21 cellular contexts compared by ENCODE assay signal in the genomic region with DNA sequence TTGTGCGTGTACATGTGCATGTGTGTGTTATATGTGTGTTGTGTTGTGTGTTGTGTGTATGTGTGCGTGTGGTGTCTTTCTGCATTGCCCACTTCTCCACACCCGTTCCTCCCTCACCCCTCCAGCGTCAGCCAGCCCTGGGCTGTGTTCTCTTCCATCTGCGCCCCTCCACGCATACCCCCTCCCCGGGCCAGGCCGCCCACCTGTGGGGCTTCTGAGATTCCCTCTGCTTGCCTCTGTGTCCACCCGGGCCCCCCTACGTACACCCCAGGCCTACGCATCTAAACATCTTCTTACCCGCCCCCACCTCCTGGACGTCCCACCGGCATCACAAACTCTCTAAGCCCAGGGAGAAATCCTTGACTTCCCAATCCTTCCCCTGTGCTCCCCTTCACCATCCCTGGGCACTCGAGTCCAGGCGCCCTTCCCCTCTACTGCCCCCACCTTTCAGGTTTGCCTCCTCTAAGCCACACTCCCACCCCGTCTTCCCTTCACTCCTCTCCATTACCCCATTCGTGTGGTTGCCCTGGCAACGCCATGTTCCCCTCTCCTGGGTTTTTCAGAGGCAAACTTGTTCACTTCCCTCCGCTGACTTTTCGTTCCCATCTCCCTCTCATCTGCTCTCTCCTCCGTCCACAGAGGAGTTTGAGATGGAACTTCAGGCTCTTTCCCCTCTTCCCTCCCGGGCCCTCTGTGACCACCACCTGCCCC.
"Had no signal": no experiment of that assay in that cellular context is flagged by ENCODE, and none has a peak within 500 bp of the region (broad histone marks: within the 10 kb centered on the region; RNA-seq: fewer than 3 reads in every experiment).

No MANE protein-coding gene starts in this region.

- DNase-seq: activated CD4-positive, alpha-beta T cell treated with anti-CD3 and anti-CD28 coated beads, Interleukin-2, amount 10 ng/mL, durations not matched to agents 7 days and 5 days; activated CD8-positive, alpha-beta memory T cell treated with anti-CD3 and anti-CD28 coated beads, Interleukin-2, amount 50 U/mL, for 4 hours; activated CD8-positive, alpha-beta T cell treated with anti-CD3 and anti-CD28 coated beads, Interleukin-2, amount 10 ng/mL, durations not matched to agents 7 days and 5 days; activated naive CD4-positive, alpha-beta T cell treated with anti-CD3 and anti-CD28 coated beads for 36 hours; activated T-cell treated with anti-CD3 and anti-CD28 coated beads, Interleukin-2, amount 50 U/mL, for 4 hours; aorta; brain microvascular endothelial cell; cerebellar nuclear complex; cortex of kidney; heart left ventricle; mesendoderm; naive thymus-derived CD4-positive, alpha-beta T cell; stimulated activated CD4-positive, alpha-beta T cell treated with anti-CD3 and anti-CD28 coated beads, Interleukin-4, amount 100 ng/mL, for 1 hour; T-cell; testis had no signal

- FAIRE-seq: endometrium, frontal cortex had no signal

- H3K4me3 Mint-ChIP-seq: activated CD4-positive, alpha-beta T cell treated with anti-CD3 and anti-CD28 coated beads, Interleukin-2, amount 10 ng/mL, durations not matched to agents 7 days and 5 days; activated CD8-positive, alpha-beta T cell treated with anti-CD3 and anti-CD28 coated beads, Interleukin-2, amount 10 ng/mL, durations not matched to agents 7 days and 5 days; activated naive CD4-positive, alpha-beta T cell treated with anti-CD3 and anti-CD28 coated beads for 36 hours; activated T-cell treated with anti-CD3 and anti-CD28 coated beads, Interleukin-2, amount 50 U/mL, for 4 hours; naive thymus-derived CD4-positive, alpha-beta T cell; T-cell; type B pancreatic cell had no signal

- H3K27ac Mint-ChIP-seq: activated CD4-positive, alpha-beta T cell treated with anti-CD3 and anti-CD28 coated beads, Interleukin-2, amount 10 ng/mL, durations not matched to agents 7 days and 5 days; activated CD8-positive, alpha-beta T cell treated with anti-CD3 and anti-CD28 coated beads, Interleukin-2, amount 10 ng/mL, durations not matched to agents 7 days and 5 days; activated naive CD4-positive, alpha-beta T cell treated with anti-CD3 and anti-CD28 coated beads for 36 hours; naive thymus-derived CD4-positive, alpha-beta T cell; T-cell; type B pancreatic cell had no signal

- H3K4me1 Mint-ChIP-seq: activated CD4-positive, alpha-beta T cell treated with anti-CD3 and anti-CD28 coated beads, Interleukin-2, amount 10 ng/mL, durations not matched to agents 7 days and 5 days; naive thymus-derived CD4-positive, alpha-beta T cell; T-cell had no signal

- H3K9me3 ChIP-seq: heart left ventricle, testis had no signal

- H3K36me3 ChIP-seq: brain microvascular endothelial cell, heart left ventricle had no signal

- H3K27me3 Mint-ChIP-seq: activated CD4-positive, alpha-beta T cell treated with anti-CD3 and anti-CD28 coated beads, Interleukin-2, amount 10 ng/mL, durations not matched to agents 7 days and 5 days; naive thymus-derived CD4-positive, alpha-beta T cell had no signal

- H3K27me3 ChIP-seq: heart left ventricle, testis had no signal

- H3K27ac ChIP-seq: brain microvascular endothelial cell, heart left ventricle, parathyroid adenoma, testis had no signal

- ATAC-seq: activated CD8-positive, alpha-beta T cell treated with anti-CD3 and anti-CD28 coated beads, Interleukin-2, amount 10 ng/mL, durations not matched to agents 7 days and 5 days; activated T-cell treated with anti-CD3 and anti-CD28 coated beads, Interleukin-2, amount 50 U/mL, for 4 hours; heart left ventricle; naive thymus-derived CD4-positive, alpha-beta T cell; sciatic nerve; T-cell had no signal

- H3K9me3 Mint-ChIP-seq: activated CD4-positive, alpha-beta T cell treated with anti-CD3 and anti-CD28 coated beads, Interleukin-2, amount 10 ng/mL, durations not matched to agents 7 days and 5 days; activated naive CD4-positive, alpha-beta T cell treated with anti-CD3 and anti-CD28 coated beads for 36 hours; activated T-cell treated with anti-CD3 and anti-CD28 coated beads, Interleukin-2, amount 50 U/mL, for 4 hours; T-cell; type B pancreatic cell had no signal

- H3K4me1 ChIP-seq: heart left ventricle, parathyroid adenoma, testis had no signal

- H3K4me3 ChIP-seq: heart left ventricle, smooth muscle cell, testis had no signal

- H3K36me3 Mint-ChIP-seq: naive thymus-derived CD4-positive, alpha-beta T cell; T-cell; type B pancreatic cell had no signal
